Comparison of ENCODE assay signal across 8 cellular contexts in the genomic region with DNA sequence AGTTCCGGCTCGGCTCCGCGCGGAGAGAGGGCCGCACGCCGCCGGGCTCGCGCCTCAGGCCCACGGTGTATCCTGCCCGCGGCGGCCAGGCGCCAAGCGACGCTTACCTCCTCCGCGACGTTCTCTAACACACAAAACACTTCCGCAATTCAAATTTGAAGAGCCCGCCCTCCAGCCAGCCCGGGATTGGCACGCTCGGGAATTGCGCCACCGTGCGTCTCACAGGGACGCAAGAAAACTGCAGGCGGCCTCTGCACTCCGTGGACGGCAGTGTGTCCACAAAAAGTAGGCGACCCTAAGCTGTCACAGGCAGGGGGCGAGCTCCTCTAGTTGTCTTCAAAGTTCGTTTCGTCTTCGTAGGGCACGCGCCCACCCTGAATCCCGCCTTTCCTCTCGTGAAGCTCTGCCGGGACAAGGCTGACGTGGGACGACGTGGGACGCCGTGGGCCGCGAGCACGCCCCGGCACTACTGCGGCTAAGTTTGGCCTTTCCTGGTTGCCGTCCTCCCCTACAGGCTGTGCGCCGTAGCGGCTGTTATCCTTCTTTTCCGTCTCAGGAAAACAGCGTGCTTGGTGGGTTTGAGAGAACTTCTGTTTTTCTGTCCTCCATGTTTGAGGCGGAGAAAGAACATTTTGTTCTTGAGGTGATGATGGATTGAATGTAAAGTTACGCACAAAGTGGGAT.
DNase-seq lines count a peak whose midpoint lies in the region; ATAC-seq lines count a peak whose summit lies in the region.

A gene (minus strand): TSS at position 133 of the 684 bp plus-strand sequence. CDS start 5,916 bp downstream, outside the sequence.

- ATAC-seq in GM19025 (IDR thresholded peaks at IDR 0.05; ENCODE audit: low read depth, unreplicated experiment) (peak; percentile 77), HG03342 (IDR thresholded peaks at IDR 0.05; ENCODE audit: unreplicated experiment) (peak; percentile 75)

- DNase-seq in AG20443 (ENCODE audit: low spot score): peak; percentile 94
- DNase-seq in NCI-H345 treated with DMSO at 0.1 percent for 48 hours (lab: John Stamatoyannopoulos, UW; ENCODE audit: unreplicated experiment): peak; percentile 92
- peak; percentile 77 to 88 (median 84) for DNase-seq in activated CD4-positive, CD25-positive, alpha-beta regulatory T cell (lab: John Stamatoyannopoulos, UW)
- peak; percentile 94 for DNase-seq in central memory CD4-positive, alpha-beta T cell
- DNase-seq in iris pigment epithelial cell (ENCODE audit: low read depth): peak; percentile 97
- peak; percentile 88 to 89 for DNase-seq in stimulated activated CD4-positive, alpha-beta T cell treated with anti-CD3 and anti-CD28 coated beads, Interleukin-12 subunit alpha, Interleukin-12 subunit beta, amount 100 ng/mL, for 24 hours (ENCODE audit: low read depth in 2 of 2)

Comparison
In these comparisons a context has a peak if more than half of its experiments do, and no peak if none do; other contexts are left out.
1. Peak in every context shown above with its lines: DNase-seq and ATAC-seq.